Comparison of ENCODE assay signal across 8 cellular contexts in the genomic region with DNA sequence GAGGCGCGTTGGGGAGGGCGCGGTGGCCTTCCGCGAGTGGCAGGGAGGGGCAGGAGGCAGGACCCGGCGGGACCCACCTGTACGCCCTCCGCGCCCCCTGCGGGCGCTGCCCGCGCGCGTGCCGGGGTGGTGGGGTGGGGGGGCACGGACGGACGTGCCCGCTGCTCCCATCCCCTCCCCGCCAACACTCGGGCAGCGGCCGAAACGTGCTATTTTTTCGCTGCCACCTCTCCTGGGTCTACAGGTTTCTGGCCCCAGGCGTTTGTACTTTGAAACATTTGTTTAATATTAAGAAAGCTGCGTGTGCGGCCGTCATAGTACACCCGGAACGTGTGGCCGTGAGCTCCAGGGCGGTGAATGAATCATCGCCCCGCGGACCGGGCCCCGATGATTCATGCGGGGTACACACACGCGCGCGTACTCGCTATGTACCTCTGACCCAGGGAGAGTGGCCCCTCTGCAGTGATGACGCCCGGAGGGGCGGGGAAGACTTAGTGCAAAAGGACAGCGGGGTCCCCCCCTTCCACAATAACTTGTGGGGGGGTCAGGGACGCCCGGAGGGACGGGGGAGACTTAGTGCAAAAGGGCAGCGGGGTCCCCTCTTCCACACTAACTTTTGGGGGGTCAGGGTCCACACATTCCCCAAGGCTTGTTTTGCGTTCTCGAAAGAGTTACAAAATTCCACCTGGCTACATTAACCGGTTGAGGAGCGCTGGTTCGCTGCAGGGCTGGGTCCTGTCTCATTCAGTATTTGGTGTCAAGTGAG. TPM values are rescaled to one million over a fixed set of nuclear protein-coding genes. Genes with fewer than 3 reads are reported as not detected.
A peak's percentile ranks its signal among the peaks of the same experiment; 100 is the strongest.
DNase-seq lines count a peak whose midpoint lies in the region; ATAC-seq and TF ChIP-seq lines count a peak whose summit lies in the region.

No MANE protein-coding gene starts in this region.

- H3K27ac ChIP-seq in fibroblast of lung (ENCODE audit: insufficient read depth, low read length), result peak overlapping the region; percentile 86

- peaks cover 53% of the 10 kb centered on the region for H3K27me3 ChIP-seq in NT2/D1 (ENCODE audit: insufficient read depth, insufficient read length)
- H3K27me3 ChIP-seq in fibroblast of lung (ENCODE audit: control insufficient read depth, insufficient read depth, low read length), result no peaks in the 10 kb centered on the region

- H3K4me3 Mint-ChIP-seq in naive thymus-derived CD8-positive, alpha-beta T cell, result peak overlapping the region; percentile 85 to 99 (median 91)
- peak overlapping the region; percentile 95 to 99 for H3K4me3 Mint-ChIP-seq in stimulated activated naive B cell treated with anti-CD40 and anti-IgM and Interleukin-4, amounts not matched to agents 10 μg/mL and 1 μg/mL and 100 μg/mL, for 72 hours

- H3K27me3 Mint-ChIP-seq in naive thymus-derived CD8-positive, alpha-beta T cell, result no peaks in the 10 kb centered on the region
- no peaks in the 10 kb centered on the region for H3K27me3 Mint-ChIP-seq in stimulated activated naive B cell treated with anti-CD40 and anti-IgM and Interleukin-4, amounts not matched to agents 10 μg/mL and 1 μg/mL and 100 μg/mL, for 72 hours

- POLR2A ChIA-PET in naive thymus-derived CD8-positive, alpha-beta T cell (lab: Charles Lee), result interaction anchor here (0.6 to 4.1 kb wide), 34 partner anchors 8 to 1429 kb away, joined by 3 to 36 read pairs (median 4); a partner anchor contains a TSS

- peak overlapping the region; percentile 92 to 100 (median 98) for H3K27ac Mint-ChIP-seq in naive thymus-derived CD8-positive, alpha-beta T cell
- peak overlapping the region; percentile 98 for H3K27ac Mint-ChIP-seq in stimulated activated naive B cell treated with anti-CD40 and anti-IgM and Interleukin-4, amounts not matched to agents 10 μg/mL and 1 μg/mL and 100 μg/mL, for 72 hours

- no peak for DNase-seq in NT2/D1 (ENCODE audit: low read depth, low spot score)
- DNase-seq in activated T-helper 1 cell treated with anti-CD3 and anti-CD28 coated beads, Interleukin-2, amount 50 U/mL, for 16 hours (ENCODE audit: low read depth in 1 of 2, low spot score in 1 of 2), result peak; percentile 41 to 57
- DNase-seq in fibroblast of lung (ENCODE audit: low read depth in 2 of 2), result peak; percentile 80 to 87
- peak in 9 of 10 donors; percentile 44 to 83 (median 49) for DNase-seq in naive thymus-derived CD8-positive, alpha-beta T cell
- DNase-seq in stimulated activated naive B cell treated with anti-CD40 and anti-IgM and Interleukin-4, amounts not matched to agents 10 μg/mL and 1 μg/mL and 100 μg/mL, for 72 hours, result peak; percentile 52

- peaks cover 9 to 13% (median 9%) of the 10 kb centered on the region in 3 donors for H3K36me3 Mint-ChIP-seq in naive thymus-derived CD8-positive, alpha-beta T cell
- peaks cover 22 to 25% of the 10 kb centered on the region in 2 donors for H3K36me3 Mint-ChIP-seq in stimulated activated naive B cell treated with anti-CD40 and anti-IgM and Interleukin-4, amounts not matched to agents 10 μg/mL and 1 μg/mL and 100 μg/mL, for 72 hours

- peaks cover 1% of the 10 kb centered on the region for H3K79me2 ChIP-seq in fibroblast of lung (ENCODE audit: control insufficient read depth, insufficient read depth, low read length)

- H3K4me3 ChIP-seq in GM12875 (ENCODE audit: low read depth, low read length) (peak overlapping the region; percentile 89), NT2/D1 (ENCODE audit: insufficient read length, low read depth) (peak overlapping the region; percentile 54), fibroblast of lung (replicated peaks in 1 of 4; ENCODE audit: control extremely low read depth in 1 of 4, insufficient read depth in 1 of 4, low read depth in 3 of 4, low read length in 4 of 4) (peak overlapping the region; percentile 55 to 78 (median 66))

- peaks cover 35 to 70% (median 53%) of the 10 kb centered on the region in 4 donors for H3K4me1 Mint-ChIP-seq in naive thymus-derived CD8-positive, alpha-beta T cell
- H3K4me1 Mint-ChIP-seq in stimulated activated naive B cell treated with anti-CD40 and anti-IgM and Interleukin-4, amounts not matched to agents 10 μg/mL and 1 μg/mL and 100 μg/mL, for 72 hours, result peaks cover 32 to 50% of the 10 kb centered on the region in 2 donors

- H3K4me2 ChIP-seq in fibroblast of lung (ENCODE audit: extremely low read depth, insufficient read depth, low read length), result peak overlapping the region; percentile 83

- H3K9me3 ChIP-seq in NT2/D1 (ENCODE audit: insufficient read depth, low read length) (no peaks in the 10 kb centered on the region), fibroblast of lung (ENCODE audit: control insufficient read depth, insufficient read depth, low read depth, low read length) (no peaks in the 10 kb centered on the region)

- peak overlapping the region; percentile 44 for H2AFZ ChIP-seq in fibroblast of lung (ENCODE audit: low read length)

- TF ChIP-seq CTCF in GM12875 (IDR thresholded peaks at IDR 0.05; ENCODE audit: borderline replicate concordance, insufficient read depth, low read depth, low read length) (0 out of 2 replicates have a peak, but pooled peaks have one; percentile 10), fibroblast of lung (conservative IDR thresholded peaks at IDR 0.05 in 1 of 2, IDR thresholded peaks at IDR 0.05 in 1 of 2; ENCODE audit: low read depth in 1 of 2, low read length in 2 of 2) (no peak)

- H3K9me3 Mint-ChIP-seq in naive thymus-derived CD8-positive, alpha-beta T cell, result peaks cover 0 to 22% (median 8%) of the 10 kb centered on the region in 9 donors
- H3K9me3 Mint-ChIP-seq in stimulated activated naive B cell treated with anti-CD40 and anti-IgM and Interleukin-4, amounts not matched to agents 10 μg/mL and 1 μg/mL and 100 μg/mL, for 72 hours, result peaks cover 3 to 7% of the 10 kb centered on the region in 2 donors

- H3K36me3 ChIP-seq in NT2/D1 (ENCODE audit: insufficient read depth, insufficient read length, low read length), result no peaks in the 10 kb centered on the region
- H3K36me3 ChIP-seq in fibroblast of lung (ENCODE audit: control insufficient read depth, insufficient read depth, low read length), result no peaks in the 10 kb centered on the region

- peak; percentile 30 for ATAC-seq in HG02840 (IDR thresholded peaks at IDR 0.05; ENCODE audit: low FRiP score, unreplicated experiment)
- peak; percentile 15 to 66 for ATAC-seq in naive thymus-derived CD8-positive, alpha-beta T cell
- ATAC-seq in stimulated activated naive B cell treated with anti-CD40 and anti-IgM and Interleukin-4, amounts not matched to agents 10 μg/mL and 1 μg/mL and 100 μg/mL, for 72 hours (replicated peaks), result peak; percentile 62 to 68
- ATAC-seq in HG03469 (IDR thresholded peaks at IDR 0.05; ENCODE audit: unreplicated experiment), result no peak

- H3K9ac ChIP-seq in NT2/D1 (ENCODE audit: insufficient read length, low read depth) (peak overlapping the region; percentile 74), fibroblast of lung (ENCODE audit: insufficient read depth, low read length) (peak overlapping the region; percentile 92)

- H3K4me1 ChIP-seq in NT2/D1 (ENCODE audit: insufficient read depth, insufficient read length) (no peaks in the 10 kb centered on the region), fibroblast of lung (ENCODE audit: control insufficient read depth, extremely low read depth, insufficient read depth, low read length) (peaks cover 8% of the 10 kb centered on the region)

- no peaks in the 10 kb centered on the region for H4K20me1 ChIP-seq in fibroblast of lung (ENCODE audit: control insufficient read depth, extremely low read depth, insufficient read depth, low read length)

RNA-seq across cellular contexts. Expression of a gene that starts 56.6 kb away (rescaled TPM):
- 28.5 and 31.5 TPM in 2 replicates for total RNA-seq in fibroblast of lung
- polyA plus RNA-seq in fibroblast of lung, result 25.8 and 31.3 TPM in 2 replicates
- polyA plus RNA-seq in fibroblast of lung (2012), result 18.9 and 24.0 TPM in 2 replicates
- 5.1 and 7.6 TPM in 2 replicates for polyA minus RNA-seq in fibroblast of lung (ENCODE audit: low replicate concordance)
- 10 to 100 TPM; 51.1 to 51.7 TPM for total RNA-seq in naive thymus-derived CD8-positive, alpha-beta T cell
- polyA plus RNA-seq in naive thymus-derived CD8-positive, alpha-beta T cell, result 10 to 100 TPM; 55.7 to 73.5 (median 60.8) TPM
